Comparison of ENCODE assay signal across 24 cellular contexts in the genomic region with DNA sequence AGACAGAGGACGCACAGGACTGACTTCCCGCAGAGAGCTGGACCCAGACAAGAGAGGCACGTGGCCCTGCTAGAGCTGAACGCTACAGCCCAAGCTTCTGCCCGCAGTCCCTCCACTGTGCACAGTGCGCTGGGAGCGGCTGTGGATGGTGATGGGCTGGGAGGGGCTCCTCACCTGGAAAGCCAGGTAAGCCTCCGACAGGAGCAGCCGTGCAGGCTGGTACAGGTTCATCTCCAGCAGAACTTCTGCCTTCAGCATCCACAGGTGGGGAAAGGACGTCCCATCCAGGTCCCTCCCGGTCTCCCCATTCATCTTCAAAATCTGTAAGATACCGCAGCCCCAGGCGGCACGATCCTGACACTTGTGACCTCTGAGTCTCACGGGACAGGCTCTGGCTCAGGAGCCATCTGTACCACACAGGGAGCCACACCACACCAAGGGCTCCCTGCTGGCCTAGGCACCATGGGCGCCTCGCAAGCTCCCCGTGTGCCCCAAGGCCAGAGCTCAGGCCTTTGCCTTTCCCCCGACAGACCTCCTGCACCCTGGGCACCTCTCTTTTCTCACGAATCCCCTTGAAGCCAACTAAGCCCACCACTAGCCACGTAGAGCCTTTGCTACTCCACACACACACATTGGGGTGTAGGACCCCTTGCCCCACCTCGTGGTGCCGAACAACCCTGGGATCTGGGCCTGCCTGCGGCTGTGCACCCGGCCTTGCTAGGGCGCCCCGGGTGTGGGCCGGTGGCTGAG.
DNase-seq lines count a peak whose midpoint lies in the region; ATAC-seq and TF ChIP-seq lines count a peak whose summit lies in the region.
"Had no signal": no experiment of that assay in that cellular context is flagged by ENCODE, and none has a peak within 500 bp of the region (broad histone marks: within the 10 kb centered on the region; RNA-seq: fewer than 3 reads in every experiment).

No MANE protein-coding gene starts in this region.

- H3K4me3 Mint-ChIP-seq in activated B cell treated with CpG ODN at 0.5 μM for 24 hours = no peak overlapping the region
- H3K4me3 Mint-ChIP-seq: naive thymus-derived CD8-positive, alpha-beta T cell had no signal

- WGBS in transverse colon (ENCODE audit: low coverage in 1 of 2), 2 donors = 93 to 100% methylated on average over 2 to 28 of the region's 28 CpGs

- H3K4me1 ChIP-seq in transverse colon = peaks cover 0 to 3% (median 0%) of the 10 kb centered on the region in 4 donors

- no peaks in the 10 kb centered on the region for H3K36me3 Mint-ChIP-seq in activated B cell treated with CpG ODN at 0.5 μM for 24 hours (ENCODE audit: low read depth)

- H3K9me3 Mint-ChIP-seq in activated B cell treated with CpG ODN at 0.5 μM for 24 hours = peaks cover 3% of the 10 kb centered on the region
- H3K9me3 Mint-ChIP-seq: activated T-helper 2 cell treated with anti-CD3 and anti-CD28 coated beads, Interferon-gamma antibody, Interleukin-2, Interleukin-4, amounts not matched to agents 10 μg/mL and 5 μg/mL and 100 μg/mL, durations not matched to agents 14 hours and 24 hours and 36 hours had no signal

- CTCF ChIA-PET in activated B cell treated with CpG ODN at 0.5 μM for 24 hours (lab: Charles Lee) = no interaction called here

- peaks cover 21% of the 10 kb centered on the region for H3K27me3 Mint-ChIP-seq in activated B cell treated with CpG ODN at 0.5 μM for 24 hours

- no peak for TF ChIP-seq POLR2A in transverse colon (IDR thresholded peaks at IDR 0.05)

- no peak overlapping the region for H3K4me3 ChIP-seq in transverse colon

- no peaks in the 10 kb centered on the region for H3K36me3 ChIP-seq in transverse colon

- peaks cover 12% of the 10 kb centered on the region for H3K27me3 ChIP-seq in transverse colon

- H3K9me3 ChIP-seq in transverse colon = no peaks in the 10 kb centered on the region
- H3K9me3 ChIP-seq: SK-N-SH had no signal

- H3K4me1 Mint-ChIP-seq in activated B cell treated with CpG ODN at 0.5 μM for 24 hours = no peaks in the 10 kb centered on the region

- POLR2A ChIA-PET in activated B cell treated with CpG ODN at 0.5 μM for 24 hours (lab: Charles Lee) = no interaction called here

- intact Hi-C loops in activated B cell treated with CpG ODN at 0.5 μM for 24 hours (cut with micrococcal nuclease) = no loop called here
- intact Hi-C loops in transverse colon (cut with DNase I; ENCODE audit: low total_unique reads) = no loop called here

- TF ChIP-seq CTCF in activated B cell treated with CpG ODN at 0.5 μM for 24 hours (IDR thresholded peaks at IDR 0.05) = no peak
- no peak for TF ChIP-seq CTCF in transverse colon (IDR thresholded peaks at IDR 0.05)

- no peak for TF ChIP-seq EP300 in transverse colon (IDR thresholded peaks at IDR 0.05; ENCODE audit: low read depth)

- no peak overlapping the region for H3K27ac ChIP-seq in transverse colon

- ATAC-seq in activated B cell treated with CpG ODN at 0.5 μM for 24 hours (ENCODE audit: low read depth) = no peak
- no peak for ATAC-seq in GM21526 (IDR thresholded peaks at IDR 0.05; ENCODE audit: low FRiP score, unreplicated experiment)
- no peak for ATAC-seq in HG03460 (IDR thresholded peaks at IDR 0.05; ENCODE audit: unreplicated experiment)
- ATAC-seq: activated CD4-positive, CD25-positive, alpha-beta regulatory T cell treated with anti-CD3 and anti-CD28 coated beads, Interleukin-2, amount 50 U/mL, for 24 hours; naive thymus-derived CD8-positive, alpha-beta T cell had no signal

- DNase-seq in activated gamma-delta T cell treated with Interleukin-2 at 50 U/mL for 16 hours (peak; percentile 2), activated gamma-delta T cell (lab: John Stamatoyannopoulos, UW) (no peak), activated B cell treated with CpG ODN at 0.5 μM for 24 hours (peak; percentile 11), mesenteric fat pad (ENCODE audit: low spot score) (peak; percentile 65), transverse colon (peak; percentile 2), GDM1 (lab: John Stamatoyannopoulos, UW) (no peak)
- DNase-seq: amniotic stem cell; C1 segment of cervical spinal cord; caudate nucleus; hypothalamus; mesenchymal stem cell; NCI-H1048; NCI-H2081; NCI-H510A; NK-92 treated with Interleukin-12 subunit alpha and Interleukin-12 subunit beta, amount 100 ng/mL, for 24 hours; SK-N-SH; small intestine; stimulated activated CD4-positive, alpha-beta T cell treated with anti-CD3 and anti-CD28 coated beads, Interleukin-2, amount 100 ng/mL, for 48 hours; T-helper 9 cell had no signal

- H3K27ac Mint-ChIP-seq in activated B cell treated with CpG ODN at 0.5 μM for 24 hours = no peak overlapping the region
- H3K27ac Mint-ChIP-seq: activated T-helper 2 cell treated with anti-CD3 and anti-CD28 coated beads, Interferon-gamma antibody, Interleukin-2, Interleukin-4, amounts not matched to agents 10 μg/mL and 5 μg/mL and 100 μg/mL, durations not matched to agents 14 hours and 24 hours and 36 hours had no signal

- in situ Hi-C loops in transverse colon (cut with MboI; ENCODE audit: low pct_ligation_motif_present in 1 of 4, low pct_unique_long_range_greater_than_20kb in 1 of 4, low sequenced_read_pairs in 3 of 4) = no loop called here

Comparison
In these comparisons a context has a peak if more than half of its experiments do, and no peak if none do; other contexts are left out.
1. DNase-seq: peak in activated gamma-delta T cell treated with Interleukin-2 at 50 U/mL for 16 hours (single experiment), activated B cell treated with CpG ODN at 0.5 μM for 24 hours (single experiment), mesenteric fat pad (single experiment) and transverse colon (single experiment); none in activated gamma-delta T cell (single experiment) and GDM1 (single experiment).